26 cellular contexts compared by ENCODE assay signal in genomic region chr5:60590172-60590571, GRCh38.
DNase-seq lines count a peak whose midpoint lies in the region; ATAC-seq, FAIRE-seq and TF ChIP-seq lines count a peak whose summit lies in the region.
"Had no signal": no experiment of that assay in that cellular context is flagged by ENCODE, and none has a peak within 500 bp of the region (broad histone marks: within the 10 kb centered on the region; RNA-seq: fewer than 3 reads in every experiment).

No MANE protein-coding gene starts in this region.

- TF ChIP-seq CTCF in HFFc6 (IDR thresholded peaks at IDR 0.05) (peak; percentile 9; the same call in 1 of the 2 replicates), foreskin keratinocyte (conservative IDR thresholded peaks at IDR 0.05) (peak; percentile 9)

- H3K4me3 Mint-ChIP-seq in HFFc6, result no peak overlapping the region
- H3K4me3 Mint-ChIP-seq: CD14-positive monocyte; CD4-positive, alpha-beta memory T cell; CD4-positive, CD25-positive, alpha-beta regulatory T cell; CD8-positive, alpha-beta memory T cell had no signal

- H3K4me1 ChIP-seq in foreskin keratinocyte, result no peaks in the 10 kb centered on the region
- H3K4me1 ChIP-seq: BE2C, BLaER1 had no signal

- DNase-seq in GM19239 (ENCODE audit: insufficient read length, low spot score) (no peak), HFFc6 (no peak), foreskin keratinocyte (no peak), hypothalamus (lab: John Stamatoyannopoulos, UW) (no peak)
- DNase-seq: 8988T; ACHN; BE2C; C1 segment of cervical spinal cord; CD4-positive, alpha-beta memory T cell; CD4-positive, CD25-positive, alpha-beta regulatory T cell; CD8-positive, alpha-beta memory T cell; COR-L47; DMS 273 treated with DMSO at 0.1 percent for 48 hours; DMS153; DMS53; DMS79; DND-41; EL; GDM1 had no signal

- H3K27ac Mint-ChIP-seq in HFFc6, result no peak overlapping the region
- H3K27ac Mint-ChIP-seq: CD14-positive monocyte; CD4-positive, alpha-beta memory T cell; CD4-positive, CD25-positive, alpha-beta regulatory T cell; CD8-positive, alpha-beta memory T cell had no signal

- H3K9me3 Mint-ChIP-seq in HFFc6, result no peaks in the 10 kb centered on the region
- H3K9me3 Mint-ChIP-seq: CD8-positive, alpha-beta memory T cell had no signal

- no peaks in the 10 kb centered on the region for H3K36me3 Mint-ChIP-seq in HFFc6 (ENCODE audit: low read depth)
- H3K36me3 Mint-ChIP-seq: CD4-positive, alpha-beta memory T cell; CD4-positive, CD25-positive, alpha-beta regulatory T cell; CD8-positive, alpha-beta memory T cell had no signal

- no peak for ATAC-seq in foreskin keratinocyte
- ATAC-seq in HG02642 (IDR thresholded peaks at IDR 0.05; ENCODE audit: poor library complexity, unreplicated experiment), result no peak
- ATAC-seq: GM12878 had no signal

- H3K27ac ChIP-seq in foreskin keratinocyte, result no peak overlapping the region
- H3K27ac ChIP-seq: BLaER1 had no signal

- H3K27me3 Mint-ChIP-seq in HFFc6 (ENCODE audit: insufficient read depth), result no peaks in the 10 kb centered on the region
- H3K27me3 Mint-ChIP-seq: CD4-positive, alpha-beta memory T cell; CD4-positive, CD25-positive, alpha-beta regulatory T cell; CD8-positive, alpha-beta memory T cell had no signal

- no peaks in the 10 kb centered on the region for H3K27me3 ChIP-seq in foreskin keratinocyte
- H3K27me3 ChIP-seq: BE2C, BLaER1 had no signal

- FAIRE-seq in GM19239 (lab: Jason Lieb, UNC), result peak; percentile 52
- FAIRE-seq: A204.1, GM12878, GM12892, GM18507 had no signal

- no peaks in the 10 kb centered on the region for H3K4me1 Mint-ChIP-seq in HFFc6 (ENCODE audit: low read depth)
- H3K4me1 Mint-ChIP-seq: CD14-positive monocyte; CD4-positive, alpha-beta memory T cell; CD8-positive, alpha-beta memory T cell had no signal
